ENCODE assay signal across 18 cellular contexts in the genomic region with DNA sequence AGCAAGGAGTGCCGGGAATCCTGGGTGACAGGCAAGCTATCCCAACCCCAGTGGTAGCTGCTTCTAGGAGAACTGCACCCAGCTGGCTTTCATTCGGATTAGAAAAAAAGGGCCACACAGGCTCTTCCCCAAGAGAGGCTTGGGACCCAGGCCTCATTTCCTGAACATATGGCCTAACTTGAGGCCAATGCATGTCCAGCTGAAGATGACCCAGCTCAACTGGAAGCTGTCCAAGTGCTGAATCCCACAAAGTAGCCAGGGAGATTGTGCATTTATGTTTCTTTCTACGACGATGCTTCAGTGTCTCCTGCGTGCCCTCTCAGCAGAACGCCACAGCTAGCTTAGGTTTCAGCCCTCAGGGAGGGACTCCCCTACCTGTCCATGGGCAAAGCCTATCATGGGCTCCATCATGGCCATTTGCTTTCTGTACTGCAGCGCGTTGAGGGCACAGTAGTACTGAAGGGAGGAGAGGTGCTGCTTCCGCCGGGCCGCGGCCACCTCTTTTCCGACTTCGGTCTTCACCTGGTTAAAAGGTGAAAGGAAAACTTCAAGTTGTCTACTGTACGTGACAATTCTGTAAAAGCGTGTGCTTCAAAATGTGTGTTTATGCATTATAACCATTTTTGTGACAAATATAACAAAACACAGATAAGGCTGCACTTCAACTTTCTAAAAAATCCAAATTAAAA.
"Had no signal": no experiment of that assay in that cellular context is flagged by ENCODE, and none has a peak within 500 bp of the region (broad histone marks: within the 10 kb centered on the region; RNA-seq: fewer than 3 reads in every experiment).

No MANE protein-coding gene starts in this region.

- H3K27ac ChIP-seq: epithelial cell of prostate, neural progenitor cell, right atrium auricular region, tibial nerve, VCaP had no signal

- H3K9me3 ChIP-seq: mucosa of descending colon, prostate gland, right atrium auricular region, tibial nerve had no signal

- H3K9me3 Mint-ChIP-seq: activated T-cell treated with anti-CD3 and anti-CD28 coated beads, Interleukin-2, amount 50 U/mL, for 72 hours; naive B cell; neural progenitor cell had no signal

- H3K4me1 ChIP-seq: neural progenitor cell, right atrium auricular region, tibial nerve had no signal

- DNase-seq: activated CD4-positive, CD25-positive, alpha-beta regulatory T cell treated with anti-CD3 and anti-CD28 coated beads, Interleukin-2, amount 50 U/mL, for 72 hours; activated gamma-delta T cell treated with Interleukin-2 at 50 U/mL for 16 hours; activated T-cell treated with anti-CD3 and anti-CD28 coated beads, Interleukin-2, amount 50 U/mL, for 72 hours; foreskin melanocyte; mesenchymal stem cell; mucosa of descending colon; naive B cell; stimulated activated CD4-positive, alpha-beta T cell treated with anti-CD3 and anti-CD28 coated beads, Interleukin-2, amount 100 ng/mL, for 24 hours; stimulated activated naive CD8-positive, alpha-beta T cell treated with anti-CD3 and anti-CD28 coated beads, Interleukin-15, Interleukin-2, amounts not matched to agents 100 U/mL and 50 U/mL, for 24 hours; T-helper 2 cell had no signal

- H3K27ac Mint-ChIP-seq: activated T-cell treated with anti-CD3 and anti-CD28 coated beads, Interleukin-2, amount 50 U/mL, for 72 hours; naive B cell; neural progenitor cell had no signal

- H3K4me1 Mint-ChIP-seq: naive B cell, neural progenitor cell had no signal

- H3K27me3 ChIP-seq: dorsolateral prefrontal cortex, neural progenitor cell, right atrium auricular region, tibial nerve had no signal

- H3K4me2 ChIP-seq: neural progenitor cell had no signal

- ATAC-seq: activated T-cell treated with anti-CD3 and anti-CD28 coated beads, Interleukin-2, amount 50 U/mL, for 72 hours; mucosa of descending colon; stimulated activated naive CD8-positive, alpha-beta T cell treated with anti-CD3 and anti-CD28 coated beads, Interleukin-15, Interleukin-2, amounts not matched to agents 100 U/mL and 50 U/mL, for 24 hours had no signal

- H3K27me3 Mint-ChIP-seq: activated naive CD8-positive, alpha-beta T cell; naive B cell had no signal

- H3K36me3 ChIP-seq: neural progenitor cell had no signal

- H3K4me3 ChIP-seq: dorsolateral prefrontal cortex, mucosa of descending colon, neural progenitor cell, prostate gland, right atrium auricular region, tibial nerve had no signal

- H2AFZ ChIP-seq: neural progenitor cell had no signal

- H3K9ac ChIP-seq: neural progenitor cell had no signal

- H3K4me3 Mint-ChIP-seq: activated naive CD8-positive, alpha-beta T cell; activated T-cell treated with anti-CD3 and anti-CD28 coated beads, Interleukin-2, amount 50 U/mL, for 72 hours; naive B cell; neural progenitor cell had no signal
